ENCODE assay signal across 9 cellular contexts in genomic region chr9:22447607-22448305, GRCh38. TPM values are rescaled to one million over a fixed set of nuclear protein-coding genes. Genes with fewer than 3 reads are reported as not detected.
DNase-seq lines count a peak whose midpoint lies in the region; ATAC-seq and TF ChIP-seq lines count a peak whose summit lies in the region.
"Had no signal": no experiment of that assay in that cellular context is flagged by ENCODE, and none has a peak within 500 bp of the region (broad histone marks: within the 10 kb centered on the region; RNA-seq: fewer than 3 reads in every experiment).

No MANE protein-coding gene starts in this region.

- no peaks in the 10 kb centered on the region for H3K36me3 ChIP-seq in SK-N-SH (replicated peaks in 1 of 2; ENCODE audit: control insufficient read depth in 1 of 2, insufficient read depth in 2 of 2, low read length in 1 of 2)
- H3K36me3 ChIP-seq in tibial nerve: no peaks in the 10 kb centered on the region
- H3K36me3 ChIP-seq: BLaER1 treated with 17β-estradiol and CSF1 and Interleukin-3, amounts not matched to agents 10 nM and 100 nM had no signal

- H3K27ac ChIP-seq in SK-N-SH (ENCODE audit: low read depth in 2 of 2, low read length in 1 of 2) (no peak overlapping the region), caudate nucleus (ENCODE audit: low read depth, low read length) (peak overlapping the region; percentile 52), tibial nerve (peak overlapping the region; percentile 49 to 85 (median 72))
- H3K27ac ChIP-seq: BLaER1 treated with 17β-estradiol and CSF1 and Interleukin-3, amounts not matched to agents 10 nM and 100 nM had no signal

- WGBS in SK-N-SH (ENCODE audit: low lambda C conversion rate): 19% methylated on average over 9 of the region's 17 CpGs
- 27 to 34% methylated on average over 17 of the region's 17 CpGs for WGBS in tibial nerve, 2 donors

- DNase-seq in SK-N-SH: no peak
- peak in 1 of 61 donors; percentile 3 for DNase-seq in caudate nucleus (lab: John Stamatoyannopoulos, UW)
- DNase-seq in medulla oblongata (ENCODE audit: extremely low spot score): peak; percentile 19
- no peak for DNase-seq in tibial nerve (ENCODE audit: low spot score in 2 of 2)
- DNase-seq in cortex of kidney (lab: John Stamatoyannopoulos, UW): no peak
- no peak for DNase-seq in NAMALWA (ENCODE audit: low spot score)
- no peak for DNase-seq in cerebellar cortex (ENCODE audit: low spot score)

- H4K20me1 ChIP-seq in SK-N-SH (ENCODE audit: insufficient read depth): no peaks in the 10 kb centered on the region
- H4K20me1 ChIP-seq: BLaER1 treated with 17β-estradiol and CSF1 and Interleukin-3, amounts not matched to agents 10 nM and 100 nM had no signal

- no peaks in the 10 kb centered on the region for H3F3A ChIP-seq in SK-N-SH (replicated peaks; ENCODE audit: insufficient read depth)

- H3K9ac ChIP-seq in SK-N-SH: no peak overlapping the region
- H3K9ac ChIP-seq: BLaER1 treated with 17β-estradiol and CSF1 and Interleukin-3, amounts not matched to agents 10 nM and 100 nM had no signal

- no peaks in the 10 kb centered on the region for H3K9me2 ChIP-seq in SK-N-SH

- ATAC-seq in SK-N-SH treated with all-trans-retinoic acid at 6 μM for 48 hours: no peak; the same call in 2 of the 3 replicates

- H2AFZ ChIP-seq in SK-N-SH (ENCODE audit: low read depth): peak overlapping the region; percentile 70

- peak overlapping the region; percentile 88 for H3K4me2 ChIP-seq in SK-N-SH
- H3K4me2 ChIP-seq: BLaER1 treated with 17β-estradiol and CSF1 and Interleukin-3, amounts not matched to agents 10 nM and 100 nM had no signal

- TF ChIP-seq EP300 in SK-N-SH (IDR thresholded peaks at IDR 0.05; ENCODE audit: borderline replicate concordance in 1 of 2, low read depth in 1 of 2, low read length in 1 of 2): no peak
- no peak for TF ChIP-seq EP300 in tibial nerve (IDR thresholded peaks at IDR 0.05)

- peaks cover 0 to 2% of the 10 kb centered on the region in 2 experiments; a peak in 1 of 4 replicates for H3K4me1 ChIP-seq in SK-N-SH (ENCODE audit: control insufficient read depth in 1 of 2, insufficient read depth in 2 of 2, low read depth in 1 of 2, low read length in 1 of 2)
- H3K4me1 ChIP-seq in tibial nerve: peaks cover 0 to 22% (median 2%) of the 10 kb centered on the region in 4 donors

- H3K9me3 ChIP-seq in SK-N-SH (no peaks in the 10 kb centered on the region), tibial nerve (no peaks in the 10 kb centered on the region)

- H3K4me3 ChIP-seq in SK-N-SH (ENCODE audit: low read depth in 2 of 2, low read length in 1 of 2): peak overlapping the region; percentile 49 to 59; a peak in 3 of 4 replicates
- peak overlapping the region; percentile 51 to 82 (median 58) for H3K4me3 ChIP-seq in tibial nerve

- H3K27me3 ChIP-seq in SK-N-SH (ENCODE audit: insufficient read depth) (peaks cover 42% of the 10 kb centered on the region), tibial nerve (no peaks in the 10 kb centered on the region)

- CTCF ChIA-PET in SK-N-SH (lab: Yijun Ruan, JAX): no interaction called here

- H3K79me2 ChIP-seq in SK-N-SH (ENCODE audit: insufficient read depth): no peaks in the 10 kb centered on the region

- POLR2A ChIA-PET in SK-N-SH (lab: Yijun Ruan, JAX): no interaction called here

- TF ChIP-seq CTCF in SK-N-SH (IDR thresholded peaks at IDR 0.05) (no peak; the same call in 1 of the 2 replicates), tibial nerve (IDR thresholded peaks at IDR 0.05) (no peak)

- no peak for TF ChIP-seq RAD21 in SK-N-SH (IDR thresholded peaks at IDR 0.05; ENCODE audit: low read length)

- no peak for TF ChIP-seq POLR2A in tibial nerve (IDR thresholded peaks at IDR 0.05)

TF ChIP-seq in SK-N-SH, 30 proteins besides CTCF, POLR2A, EP300 and RAD21:
- TF ChIP-seq MEF2A (IDR thresholded peaks at IDR 0.05; ENCODE audit: borderline replicate concordance, low read depth): no peak
- TF ChIP-seq YY1 (IDR thresholded peaks at IDR 0.05; ENCODE audit: low read depth): no peak
- no peak for TF ChIP-seq RXRA (IDR thresholded peaks at IDR 0.05; ENCODE audit: borderline replicate concordance, low read depth)
- TF ChIP-seq CHD2 (IDR thresholded peaks at IDR 0.05; ENCODE audit: low read length, partially characterized antibody): no peak
- TF ChIP-seq PBX3 (IDR thresholded peaks at IDR 0.05): no peak
- no peak for TF ChIP-seq NRF1 (IDR thresholded peaks at IDR 0.05; ENCODE audit: low read depth, low read length)
- no peak for TF ChIP-seq EZH2phosphoT487 (IDR thresholded peaks at IDR 0.05; ENCODE audit: borderline replicate concordance, low read depth)

TF ChIP-seq in SK-N-SH treated with all-trans-retinoic acid at 6 μM for 48 hours, 23 proteins besides CTCF, POLR2A, EP300 and RAD21:
- TF ChIP-seq SNAI2 (CRISPR knock-in tag; IDR thresholded peaks at IDR 0.05) (no peak), ZFP30 (CRISPR knock-in tag; IDR thresholded peaks at IDR 0.05) (no peak), RARB (CRISPR knock-in tag; IDR thresholded peaks at IDR 0.05) (no peak), ZNF70 (CRISPR knock-in tag; IDR thresholded peaks at IDR 0.05) (no peak), GLIS3 (CRISPR knock-in tag; IDR thresholded peaks at IDR 0.05) (no peak), PPARA (CRISPR knock-in tag; IDR thresholded peaks at IDR 0.05; ENCODE audit: borderline replicate concordance) (no peak), ZFP3 (CRISPR knock-in tag; IDR thresholded peaks at IDR 0.05) (no peak), TCF4 (CRISPR knock-in tag; IDR thresholded peaks at IDR 0.05; ENCODE audit: borderline replicate concordance) (no peak), ESRRG (CRISPR knock-in tag; IDR thresholded peaks at IDR 0.05) (no peak), POU6F1 (CRISPR knock-in tag; IDR thresholded peaks at IDR 0.05; ENCODE audit: borderline replicate concordance, low read depth) (no peak), ARNTL (CRISPR knock-in tag; IDR thresholded peaks at IDR 0.05; ENCODE audit: borderline replicate concordance, low read depth) (no peak), ZNF565 (CRISPR knock-in tag; conservative IDR thresholded peaks at IDR 0.05; ENCODE audit: low read depth) (no peak), CSRNP3 (CRISPR knock-in tag; IDR thresholded peaks at IDR 0.05) (no peak), ZNF8 (CRISPR knock-in tag; IDR thresholded peaks at IDR 0.05) (no peak), ZC3H10 (CRISPR knock-in tag; IDR thresholded peaks at IDR 0.05) (no peak)

RNA-seq across cellular contexts. Expression of gene DMRTA1, which starts 1.1 kb away (rescaled TPM):
- 0.03 and 0.05 TPM in 2 replicates for polyA plus RNA-seq in SK-N-SH (2012; rRNA removed)
- 0.03 and 0.04 TPM in 2 replicates for polyA plus RNA-seq in SK-N-SH (2012; cell fraction: cytosol; rRNA removed)
- 0.15 and 0.24 TPM in 2 replicates for polyA plus RNA-seq in SK-N-SH (2012; cell fraction: nucleus; rRNA removed)
- total RNA-seq in tibial nerve: 1 to 10 TPM in 2 of 4 donors, under 1 TPM in 2; 0.78 to 2.1 (median 1.1) TPM

Comparison
In these comparisons a context has a peak if more than half of its experiments do, and no peak if none do; other contexts are left out.
1. H3K27ac ChIP-seq: peak in caudate nucleus (single experiment) and tibial nerve (4 of 4); none in SK-N-SH (0 of 2).